In the genomic region with DNA sequence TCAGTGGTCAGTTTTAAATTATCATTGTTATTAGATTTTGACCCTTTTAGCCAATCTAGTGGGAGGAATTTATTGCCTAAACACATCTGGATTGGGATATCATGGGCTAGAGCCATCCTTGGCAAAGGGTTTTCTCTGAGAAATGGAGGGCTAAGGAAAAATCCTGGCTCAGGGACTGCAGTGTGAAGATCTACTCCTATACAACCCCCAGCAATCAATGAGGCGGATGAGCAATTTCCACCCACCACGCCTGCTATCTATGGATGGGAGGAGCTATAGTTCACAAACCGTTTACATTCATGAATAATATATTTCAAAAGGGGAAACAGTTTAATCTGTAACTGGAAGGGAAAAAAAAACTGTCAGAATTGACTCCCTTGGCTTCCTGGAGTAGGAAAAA, we compare ENCODE assay signal across 1 cellular context.
TF ChIP-seq lines count a peak whose summit lies in the region.

No MANE protein-coding gene starts in this region.

TF ChIP-seq in liver, 16 proteins besides CTCF, POLR2A, EP300 and RAD21 (continued from another document):
- TF ChIP-seq, protein P1, sequence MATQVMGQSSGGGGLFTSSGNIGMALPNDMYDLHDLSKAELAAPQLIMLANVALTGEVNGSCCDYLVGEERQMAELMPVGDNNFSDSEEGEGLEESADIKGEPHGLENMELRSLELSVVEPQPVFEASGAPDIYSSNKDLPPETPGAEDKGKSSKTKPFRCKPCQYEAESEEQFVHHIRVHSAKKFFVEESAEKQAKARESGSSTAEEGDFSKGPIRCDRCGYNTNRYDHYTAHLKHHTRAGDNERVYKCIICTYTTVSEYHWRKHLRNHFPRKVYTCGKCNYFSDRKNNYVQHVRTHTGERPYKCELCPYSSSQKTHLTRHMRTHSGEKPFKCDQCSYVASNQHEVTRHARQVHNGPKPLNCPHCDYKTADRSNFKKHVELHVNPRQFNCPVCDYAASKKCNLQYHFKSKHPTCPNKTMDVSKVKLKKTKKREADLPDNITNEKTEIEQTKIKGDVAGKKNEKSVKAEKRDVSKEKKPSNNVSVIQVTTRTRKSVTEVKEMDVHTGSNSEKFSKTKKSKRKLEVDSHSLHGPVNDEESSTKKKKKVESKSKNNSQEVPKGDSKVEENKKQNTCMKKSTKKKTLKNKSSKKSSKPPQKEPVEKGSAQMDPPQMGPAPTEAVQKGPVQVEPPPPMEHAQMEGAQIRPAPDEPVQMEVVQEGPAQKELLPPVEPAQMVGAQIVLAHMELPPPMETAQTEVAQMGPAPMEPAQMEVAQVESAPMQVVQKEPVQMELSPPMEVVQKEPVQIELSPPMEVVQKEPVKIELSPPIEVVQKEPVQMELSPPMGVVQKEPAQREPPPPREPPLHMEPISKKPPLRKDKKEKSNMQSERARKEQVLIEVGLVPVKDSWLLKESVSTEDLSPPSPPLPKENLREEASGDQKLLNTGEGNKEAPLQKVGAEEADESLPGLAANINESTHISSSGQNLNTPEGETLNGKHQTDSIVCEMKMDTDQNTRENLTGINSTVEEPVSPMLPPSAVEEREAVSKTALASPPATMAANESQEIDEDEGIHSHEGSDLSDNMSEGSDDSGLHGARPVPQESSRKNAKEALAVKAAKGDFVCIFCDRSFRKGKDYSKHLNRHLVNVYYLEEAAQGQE (IDR thresholded peaks at IDR 0.05): no peak
- no peak for TF ChIP-seq GABPA (IDR thresholded peaks at IDR 0.05 in 1 of 2, conservative IDR thresholded peaks at IDR 0.05 in 1 of 2)
